Comparison of ENCODE assay signal across 20 cellular contexts in genomic region chr2:95685513-95685912, GRCh38.
"Had no signal": no experiment of that assay in that cellular context is flagged by ENCODE, and none has a peak within 500 bp of the region (broad histone marks: within the 10 kb centered on the region; RNA-seq: fewer than 3 reads in every experiment).

No MANE protein-coding gene starts in this region.

- DNase-seq: activated B cell treated with CpG ODN at 0.5 μM for 24 hours; activated CD4-positive, alpha-beta memory T cell treated with anti-CD3 and anti-CD28 coated beads, Interleukin-2, amount 10 ng/mL, durations not matched to agents 7 days and 5 days; activated CD4-positive, alpha-beta T cell treated with anti-CD3 and anti-CD28 coated beads for 1 hour; activated CD4-positive, alpha-beta T cell treated with anti-CD3 and anti-CD28 coated beads, Interleukin-2, amount 50 U/mL, for 1 hour; activated gamma-delta T cell; activated naive CD4-positive, alpha-beta T cell treated with anti-CD3 and anti-CD28 coated beads, Interleukin-2, amount 10 ng/mL, durations not matched to agents 7 days and 5 days; activated naive CD8-positive, alpha-beta T cell treated with anti-CD3 and anti-CD28 coated beads for 36 hours; activated T-cell treated with anti-CD3 and anti-CD28 coated beads for 4 hours; activated T-cell treated with anti-CD3 and anti-CD28 coated beads, Interleukin-2, amount 50 U/mL, for 48 hours; brain microvascular endothelial cell; KBM-7; NCI-H1048; NCI-H1930; NCI-H2171; SHP77 treated with DMSO at 0.1 percent for 48 hours; T-cell; T-helper 2 cell; T1000 had no signal

- H3K27ac ChIP-seq: brain microvascular endothelial cell, cardiac muscle cell had no signal

- H3K27me3 ChIP-seq: brain microvascular endothelial cell, cardiac muscle cell had no signal

- ATAC-seq: activated T-helper 17 cell treated with anti-CD3 and anti-CD28 coated beads, Interleukin-2, amount 50 U/mL, for 72 hours; T-cell had no signal

- H3K4me3 ChIP-seq: cardiac muscle cell had no signal

- H3K36me3 ChIP-seq: brain microvascular endothelial cell, cardiac muscle cell had no signal
